In the genomic region with DNA sequence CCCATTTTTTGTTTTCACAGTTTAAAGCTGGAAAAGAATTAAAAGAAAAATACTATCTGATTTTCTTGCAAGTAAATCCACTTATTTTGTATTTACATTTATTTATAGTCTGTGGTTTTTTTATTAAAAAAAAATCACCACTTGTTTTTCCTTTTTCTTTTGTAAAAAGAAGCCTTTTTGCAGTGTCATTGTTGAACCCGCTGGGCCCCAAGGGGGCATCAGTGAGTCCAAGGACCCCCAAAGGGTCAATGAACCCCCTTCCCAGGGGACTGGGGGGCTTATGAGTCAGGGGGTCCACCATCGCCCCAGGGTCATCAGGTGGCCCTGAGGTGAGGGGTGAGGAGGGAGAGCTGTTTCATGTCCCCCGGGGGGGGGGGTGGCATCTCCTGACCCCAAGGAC, we compare ENCODE assay signal across 16 cellular contexts. TPM values are rescaled to one million over a fixed set of nuclear protein-coding genes. Genes with fewer than 3 reads are reported as not detected.
DNase-seq lines count a peak whose midpoint lies in the region; ATAC-seq and TF ChIP-seq lines count a peak whose summit lies in the region.
"Had no signal": no experiment of that assay in that cellular context is flagged by ENCODE, and none has a peak within 500 bp of the region (broad histone marks: within the 10 kb centered on the region; RNA-seq: fewer than 3 reads in every experiment).

No MANE protein-coding gene starts in this region.

- no peak for TF ChIP-seq RAD21 in IMR-90 (IDR thresholded peaks at IDR 0.05; ENCODE audit: low read length)

- H2BK5ac ChIP-seq in IMR-90 (ENCODE audit: low read depth, low read length, poor library complexity, severe bottlenecking) = no peak overlapping the region
- H2BK5ac ChIP-seq in neuronal stem cell (ENCODE audit: low read length) = no peak overlapping the region

- no peak overlapping the region for H3K9ac ChIP-seq in IMR-90 (ENCODE audit: low read depth, low read length)
- H3K9ac ChIP-seq in neuronal stem cell (ENCODE audit: low read depth, low read length, poor library complexity) = no peak overlapping the region

- H3K4me3 ChIP-seq in IMR-90 (ENCODE audit: insufficient read depth, low read depth, low read length) (no peak overlapping the region), brain microvascular endothelial cell (ENCODE audit: low read depth, low read length) (no peak overlapping the region), neuronal stem cell (ENCODE audit: low read length in 2 of 2) (no peak overlapping the region)

- peak overlapping the region; percentile 31 for H3K27ac Mint-ChIP-seq in Calu3 (ENCODE audit: unreplicated experiment)
- no peak overlapping the region for H3K27ac Mint-ChIP-seq in activated naive CD4-positive, alpha-beta T cell treated with anti-CD3 and anti-CD28 coated beads, Interleukin-2, amount 10 ng/mL, durations not matched to agents 7 days and 5 days
- H3K27ac Mint-ChIP-seq: CD4-positive, alpha-beta memory T cell; T-helper 1 cell treated with Interleukin-12 subunit alpha and Interleukin-12 subunit beta and Interleukin-4 antibody, amounts not matched to agents 30 μg/mL and 1 μg/mL, for 36 hours had no signal

- DNase-seq in Calu3 = no peak
- DNase-seq in IMR-90 = no peak
- DNase-seq in brain microvascular endothelial cell = no peak
- DNase-seq in neuronal stem cell (ENCODE audit: low spot score) = no peak
- no peak for DNase-seq in COLO829 (ENCODE audit: low spot score)
- no peak for DNase-seq in activated naive CD4-positive, alpha-beta T cell treated with anti-CD3 and anti-CD28 coated beads, Interleukin-2, amount 10 ng/mL, durations not matched to agents 7 days and 5 days
- DNase-seq: CD4-positive, alpha-beta memory T cell; DMS79 treated with DMSO at 0.1 percent for 48 hours; NCI-H1048; NCI-H1436 treated with DMSO at 0.1 percent for 48 hours; NCI-H2081; NCI-H524; SHP77 had no signal

- no peaks in the 10 kb centered on the region for H3K9me3 Mint-ChIP-seq in Calu3 (ENCODE audit: low read depth, unreplicated experiment)
- no peaks in the 10 kb centered on the region for H3K9me3 Mint-ChIP-seq in activated naive CD4-positive, alpha-beta T cell treated with anti-CD3 and anti-CD28 coated beads, Interleukin-2, amount 10 ng/mL, durations not matched to agents 7 days and 5 days
- H3K9me3 Mint-ChIP-seq: T-helper 1 cell treated with Interleukin-12 subunit alpha and Interleukin-12 subunit beta and Interleukin-4 antibody, amounts not matched to agents 30 μg/mL and 1 μg/mL, for 36 hours had no signal

- H3K27ac ChIP-seq in IMR-90 (ENCODE audit: insufficient read depth, low read length) (no peak overlapping the region), brain microvascular endothelial cell (no peak overlapping the region), neuronal stem cell (replicated peaks; ENCODE audit: low read length) (no peak overlapping the region)

- no peak overlapping the region for H2AK9ac ChIP-seq in IMR-90 (replicated peaks; ENCODE audit: low read depth, low read length, poor library complexity)

- no peak overlapping the region for H4K91ac ChIP-seq in IMR-90 (ENCODE audit: insufficient read depth, low read depth, low read length)
- H4K91ac ChIP-seq in neuronal stem cell (ENCODE audit: low read depth, low read length, poor library complexity) = no peak overlapping the region

- BruUV-seq in Calu3 (replicated peaks; lab: Mats Ljungman, UMichigan) (no TSS peak), IMR-90 (replicated peaks; lab: Mats Ljungman, UMichigan) (no TSS peak)

- WGBS in IMR-90 (ENCODE audit: extremely low coverage in 2 of 2, insufficient read length in 1 of 2), 2 experiments = no CpG with 5 or more reads among the region's 3 CpGs
- WGBS in neuronal stem cell (ENCODE audit: extremely low coverage in 2 of 2, insufficient read length in 2 of 2, insufficient replicate concordance in 1 of 2), 2 donors = no CpG with 5 or more reads among the region's 3 CpGs

- CTCF ChIA-PET in Calu3 (lab: Charles Lee) (no interaction called here), IMR-90 (lab: Yijun Ruan, JAX) (no interaction called here)
- CTCF ChIA-PET in activated naive CD4-positive, alpha-beta T cell treated with anti-CD3 and anti-CD28 coated beads, Interleukin-2, amount 10 ng/mL, durations not matched to agents 7 days and 5 days (lab: Charles Lee) = no interaction called here

- H3K9me3 ChIP-seq in IMR-90 (ENCODE audit: control insufficient read depth, insufficient read depth, low read length) (no peaks in the 10 kb centered on the region), neuronal stem cell (replicated peaks in 1 of 2; ENCODE audit: control insufficient read depth in 2 of 2, insufficient read depth in 1 of 2, low read depth in 1 of 2, low read length in 2 of 2) (no peaks in the 10 kb centered on the region)

- H3K4ac ChIP-seq in IMR-90 (ENCODE audit: low read depth, low read length) = peak overlapping the region; percentile 27; the same call in 1 of the 2 replicates
- no peak overlapping the region for H3K4ac ChIP-seq in neuronal stem cell (ENCODE audit: low read length)

- peaks cover 10% of the 10 kb centered on the region for H3K4me1 Mint-ChIP-seq in Calu3 (ENCODE audit: low read depth, unreplicated experiment)
- H3K4me1 Mint-ChIP-seq in activated naive CD4-positive, alpha-beta T cell treated with anti-CD3 and anti-CD28 coated beads, Interleukin-2, amount 10 ng/mL, durations not matched to agents 7 days and 5 days = no peaks in the 10 kb centered on the region

- H2AK5ac ChIP-seq in IMR-90 (ENCODE audit: low read depth, low read length) (no peak overlapping the region), neuronal stem cell (ENCODE audit: low read depth, low read length) (peak overlapping the region; percentile 74)

- H2BK15ac ChIP-seq in IMR-90 (ENCODE audit: low read depth, low read length) = no peak overlapping the region
- peak overlapping the region; percentile 42 for H2BK15ac ChIP-seq in neuronal stem cell (ENCODE audit: low read length)

- H3K27me3 ChIP-seq in IMR-90 (ENCODE audit: control insufficient read depth, insufficient read depth, low read length) (peaks cover 20% of the 10 kb centered on the region), brain microvascular endothelial cell (replicated peaks) (no peaks in the 10 kb centered on the region), neuronal stem cell (ENCODE audit: control insufficient read depth in 3 of 3, insufficient read depth in 3 of 3, low read depth in 1 of 3, low read length in 3 of 3) (peaks cover 0 to 16% (median 0%) of the 10 kb centered on the region in 3 experiments)

- H3K79me1 ChIP-seq in IMR-90 (ENCODE audit: low read depth in 1 of 2, low read length in 2 of 2) = no peaks in the 10 kb centered on the region
- H3K79me1 ChIP-seq in neuronal stem cell (ENCODE audit: low read depth, low read length) = no peaks in the 10 kb centered on the region

- no peak overlapping the region for H3K14ac ChIP-seq in IMR-90 (replicated peaks; ENCODE audit: low read depth, low read length)
- H3K14ac ChIP-seq in neuronal stem cell (ENCODE audit: low read length) = no peak overlapping the region

- H3K4me2 ChIP-seq in IMR-90 (ENCODE audit: low read depth, low read length) (no peak overlapping the region), neuronal stem cell (ENCODE audit: insufficient read depth, low read length, poor library complexity, severe bottlenecking) (no peak overlapping the region)

- peaks cover 44% of the 10 kb centered on the region for H3K27me3 Mint-ChIP-seq in Calu3 (ENCODE audit: unreplicated experiment)
- H3K27me3 Mint-ChIP-seq in activated naive CD4-positive, alpha-beta T cell treated with anti-CD3 and anti-CD28 coated beads, Interleukin-2, amount 10 ng/mL, durations not matched to agents 7 days and 5 days = peaks cover 90% of the 10 kb centered on the region

- no peak overlapping the region for H4K5ac ChIP-seq in IMR-90 (ENCODE audit: low read depth, low read length)

- H3K56ac ChIP-seq in IMR-90 (ENCODE audit: extremely low read depth, insufficient read depth, low read length) = no peak overlapping the region

- no peak for TF ChIP-seq POLR2A in IMR-90 (IDR thresholded peaks at IDR 0.05; ENCODE audit: low read depth, low read length)

- H2BK120ac ChIP-seq in IMR-90 (ENCODE audit: low read depth, low read length) (no peak overlapping the region), neuronal stem cell (ENCODE audit: low read depth, low read length) (no peak overlapping the region)

- no peak overlapping the region for H3K18ac ChIP-seq in IMR-90 (ENCODE audit: low read depth, low read length)
- H3K18ac ChIP-seq in neuronal stem cell (ENCODE audit: low read length) = peak overlapping the region; percentile 69

- dilution Hi-C loops in IMR-90 (cut with HindIII; ENCODE audit: low sequenced_read_pairs, unreplicated experiment) = no loop called here

- no peak overlapping the region for H2BK20ac ChIP-seq in IMR-90 (ENCODE audit: low read depth, low read length)

- H3K4me1 ChIP-seq in IMR-90 (ENCODE audit: control insufficient read depth, insufficient read depth, low read length) (peaks cover 5% of the 10 kb centered on the region), neuronal stem cell (ENCODE audit: control insufficient read depth in 2 of 2, insufficient read depth in 1 of 2, low read depth in 1 of 2, low read length in 2 of 2) (peaks cover 2 to 4% of the 10 kb centered on the region in 2 donors)

- H3K36me3 ChIP-seq in IMR-90 (ENCODE audit: control insufficient read depth, insufficient read depth, low read length) (no peaks in the 10 kb centered on the region), brain microvascular endothelial cell (replicated peaks) (no peaks in the 10 kb centered on the region), neuronal stem cell (replicated peaks in 1 of 2; ENCODE audit: control insufficient read depth in 2 of 2, insufficient read depth in 2 of 2, low read length in 2 of 2) (no peaks in the 10 kb centered on the region)

- in situ Hi-C loops in IMR-90 (cut with MboI; ENCODE audit: low sequenced_read_pairs) (no loop called here), brain microvascular endothelial cell (cut with HindIII; ENCODE audit: low pct_ligation_motif_present, low sequenced_read_pairs) (no loop called here)

- peak overlapping the region; percentile 39 for H2AFZ ChIP-seq in IMR-90 (replicated peaks; ENCODE audit: low read length, poor library complexity)
- no peak overlapping the region for H2AFZ ChIP-seq in neuronal stem cell (ENCODE audit: low read length)

- POLR2A ChIA-PET in IMR-90 (lab: Charles Lee; ENCODE audit: unreplicated experiment) = interaction anchor here (0.6 kb wide), 1 partner anchor 194 kb away, joined by 9 read pairs; no protein-coding TSS in a partner anchor

- peaks cover 11% of the 10 kb centered on the region for H3K9me1 ChIP-seq in IMR-90 (ENCODE audit: insufficient read depth, low read length)

- no peak overlapping the region for H2BK12ac ChIP-seq in neuronal stem cell (ENCODE audit: low read length)

- intact Hi-C loops in Calu3 (cut with micrococcal nuclease; ENCODE audit: unreplicated experiment) (no loop called here), IMR-90 (cut with micrococcal nuclease) (no loop called here)

- H4K8ac ChIP-seq in IMR-90 (ENCODE audit: low read depth in 2 of 2, low read length in 2 of 2) = no peak overlapping the region
- H4K8ac ChIP-seq in neuronal stem cell (ENCODE audit: low read depth, low read length) = no peak overlapping the region

- H3K36me3 Mint-ChIP-seq in Calu3 (ENCODE audit: insufficient read depth, unreplicated experiment) = peaks cover 6% of the 10 kb centered on the region
- no peaks in the 10 kb centered on the region for H3K36me3 Mint-ChIP-seq in activated naive CD4-positive, alpha-beta T cell treated with anti-CD3 and anti-CD28 coated beads, Interleukin-2, amount 10 ng/mL, durations not matched to agents 7 days and 5 days
- H3K36me3 Mint-ChIP-seq: CD4-positive, alpha-beta memory T cell had no signal

- H4K20me1 ChIP-seq in IMR-90 (ENCODE audit: insufficient read depth, low read length) = no peaks in the 10 kb centered on the region

- no peak overlapping the region for H3K4me3 Mint-ChIP-seq in Calu3 (ENCODE audit: low read depth, unreplicated experiment)
- no peak overlapping the region for H3K4me3 Mint-ChIP-seq in activated naive CD4-positive, alpha-beta T cell treated with anti-CD3 and anti-CD28 coated beads, Interleukin-2, amount 10 ng/mL, durations not matched to agents 7 days and 5 days
- H3K4me3 Mint-ChIP-seq: CD4-positive, alpha-beta memory T cell; T-helper 1 cell treated with Interleukin-12 subunit alpha and Interleukin-12 subunit beta and Interleukin-4 antibody, amounts not matched to agents 30 μg/mL and 1 μg/mL, for 36 hours had no signal

- H3K23ac ChIP-seq in IMR-90 (ENCODE audit: low read depth, low read length) (no peak overlapping the region), neuronal stem cell (ENCODE audit: low read depth, low read length, poor library complexity) (peak overlapping the region; percentile 26)

- no peak for TF ChIP-seq CTCF in Calu3 (IDR thresholded peaks at IDR 0.05; ENCODE audit: unreplicated experiment)
- no peak for TF ChIP-seq CTCF in IMR-90 (conservative IDR thresholded peaks at IDR 0.05; ENCODE audit: low read depth, low read length)
- peak; percentile 36 for TF ChIP-seq CTCF in brain microvascular endothelial cell (IDR thresholded peaks at IDR 0.05; ENCODE audit: low read depth, low read length, missing control alignments)

- ATAC-seq in IMR-90 (ENCODE audit: low read depth) = no peak
- no peak for ATAC-seq in GM21737 (IDR thresholded peaks at IDR 0.05; ENCODE audit: unreplicated experiment)
- ATAC-seq in HG03159 (IDR thresholded peaks at IDR 0.05; ENCODE audit: unreplicated experiment) = no peak

RNA-seq across cellular contexts. Expression of gene EIF3D, which starts 34.0 kb away (rescaled TPM):
- total RNA-seq in Calu3 (2022) (214 and 224 TPM in 2 replicates), IMR-90 (2012; rRNA removed) (512 and 746 TPM in 2 replicates)
- polyA plus RNA-seq in IMR-90 (2012; rRNA removed) = 335 and 339 TPM in 2 replicates
- 440 and 592 TPM in 2 replicates for polyA plus RNA-seq in IMR-90 (2012; cell fraction: cytosol; rRNA removed)
- polyA plus RNA-seq in IMR-90 (2012; cell fraction: nucleus; rRNA removed; ENCODE audit: low replicate concordance) = 315 and 390 TPM in 2 replicates
- 145 TPM for polyA plus RNA-seq in neuronal stem cell (2013, experiment 1 of 2)
- 142 TPM for polyA plus RNA-seq in neuronal stem cell (2013, experiment 2 of 2)

RNA-seq across cellular contexts. Expression of gene FOXRED2, which starts 56.2 kb away (rescaled TPM):
- total RNA-seq in Calu3 (2022) (27.9 and 29.4 TPM in 2 replicates), IMR-90 (2012; rRNA removed) (1.6 and 1.7 TPM in 2 replicates)
- 4.0 and 4.1 TPM in 2 replicates for polyA plus RNA-seq in IMR-90 (2012; rRNA removed)
- polyA plus RNA-seq in IMR-90 (2012; cell fraction: cytosol; rRNA removed) = 2.6 and 4.0 TPM in 2 replicates
- polyA plus RNA-seq in IMR-90 (2012; cell fraction: nucleus; rRNA removed; ENCODE audit: low replicate concordance) = 2.5 and 4.6 TPM in 2 replicates
- 10.2 TPM for polyA plus RNA-seq in neuronal stem cell (2013, experiment 1 of 2)
- 10.4 TPM for polyA plus RNA-seq in neuronal stem cell (2013, experiment 2 of 2)

Comparison
In these comparisons a context has a peak if more than half of its experiments do, and no peak if none do; other contexts are left out.
1. RNA of gene FOXRED2, which starts 56.2 kb away (total RNA-seq): 27.9 to 29.4 TPM in Calu3; 1.6 to 1.7 TPM in IMR-90; every median in the first group is over 10 times any median in the second.